In the genomic region with DNA sequence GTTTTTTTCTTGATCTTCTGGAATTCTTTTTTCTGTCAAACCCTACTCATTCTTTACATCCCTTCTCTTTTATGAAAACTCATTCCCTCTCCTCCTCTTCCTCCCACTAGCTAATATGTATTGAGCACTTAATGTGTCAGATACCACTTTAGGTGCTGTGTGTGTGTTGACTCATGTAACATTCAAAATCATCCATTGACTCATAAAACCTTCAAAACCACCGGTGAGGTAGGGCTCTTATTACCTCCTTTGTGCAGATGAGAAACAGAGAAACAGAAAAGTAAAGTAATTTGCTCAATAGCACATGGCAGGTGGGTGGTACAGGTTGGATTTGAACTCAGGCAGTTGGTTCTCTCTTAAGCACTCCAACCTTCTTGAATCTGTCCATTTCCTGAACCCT, we compare ENCODE assay signal across 11 cellular contexts.
DNase-seq lines count a peak whose midpoint lies in the region; ATAC-seq, FAIRE-seq and TF ChIP-seq lines count a peak whose summit lies in the region.
"Had no signal": no experiment of that assay in that cellular context is flagged by ENCODE, and none has a peak within 500 bp of the region (broad histone marks: within the 10 kb centered on the region; RNA-seq: fewer than 3 reads in every experiment).

No MANE protein-coding gene starts in this region.

- H3K4me3 Mint-ChIP-seq in stimulated activated naive CD8-positive, alpha-beta T cell treated with anti-CD3 and anti-CD28 coated beads, Interleukin-15, amount 100 ng/mL, for 72 hours, result peak overlapping the region; percentile 3 to 55

- H3K9ac ChIP-seq in GM12878 (ENCODE audit: control insufficient read depth, insufficient read depth, low read length), result no peak overlapping the region
- H3K9ac ChIP-seq: BLaER1 treated with 17β-estradiol and CSF1 and Interleukin-3, amounts not matched to agents 10 nM and 100 nM had no signal

- H3K4me3 ChIP-seq in heart right ventricle (no peak overlapping the region), GM12878 (no peak overlapping the region)
- H3K4me3 ChIP-seq: BLaER1 treated with 17β-estradiol and CSF1 and Interleukin-3, amounts not matched to agents 10 nM and 100 nM had no signal

- no peak for TF ChIP-seq RAD21 in GM12878 (IDR thresholded peaks at IDR 0.05; ENCODE audit: insufficient read depth, low read depth, low read length)

- H3K4me1 Mint-ChIP-seq in stimulated activated naive CD8-positive, alpha-beta T cell treated with anti-CD3 and anti-CD28 coated beads, Interleukin-15, amount 100 ng/mL, for 72 hours, result peaks cover 76% of the 10 kb centered on the region

- ATAC-seq in heart right ventricle (no peak), left ventricle myocardium superior (no peak), HG03097 (IDR thresholded peaks at IDR 0.05; ENCODE audit: low FRiP score, unreplicated experiment) (peak; percentile 31), GM12878 (peak; percentile 60), HG03457 (IDR thresholded peaks at IDR 0.05; ENCODE audit: unreplicated experiment) (no peak)
- peak; percentile 83 for ATAC-seq in stimulated activated naive CD8-positive, alpha-beta T cell treated with anti-CD3 and anti-CD28 coated beads, Interleukin-15, amount 100 ng/mL, for 72 hours

- POLR2A ChIA-PET in GM12878 (lab: Charles Lee), result interaction anchor here (0.5 to 2.8 kb wide), 10 partner anchors 9 to 148 kb away, joined by 3 to 39 read pairs (median 4); no protein-coding TSS in a partner anchor

- peak overlapping the region; percentile 15; the same call in 1 of the 2 replicates for H3K4me2 ChIP-seq in GM12878 (ENCODE audit: control insufficient read depth, insufficient read depth)

- H4K20me1 ChIP-seq in GM12878 (ENCODE audit: control insufficient read depth, insufficient read depth), result no peaks in the 10 kb centered on the region
- H4K20me1 ChIP-seq: BLaER1 treated with 17β-estradiol and CSF1 and Interleukin-3, amounts not matched to agents 10 nM and 100 nM had no signal

- H3K4me1 ChIP-seq in heart right ventricle, result peaks cover 2 to 89% (median 63%) of the 10 kb centered on the region in 9 donors
- peaks cover 63% of the 10 kb centered on the region for H3K4me1 ChIP-seq in GM12878 (ENCODE audit: control insufficient read depth, insufficient read depth, low read length)

- TF ChIP-seq CTCF in heart right ventricle (IDR thresholded peaks at IDR 0.05) (no peak), GM12878 (IDR thresholded peaks at IDR 0.05 in 2 of 3, conservative IDR thresholded peaks at IDR 0.05 in 1 of 3; ENCODE audit: control insufficient read depth in 2 of 3, extremely low read depth in 1 of 3, insufficient read depth in 1 of 3, low read depth in 3 of 3, low read length in 3 of 3) (no peak)

- no peaks in the 10 kb centered on the region for H3K27me3 Mint-ChIP-seq in stimulated activated naive CD8-positive, alpha-beta T cell treated with anti-CD3 and anti-CD28 coated beads, Interleukin-15, amount 100 ng/mL, for 72 hours

- SMC1A ChIA-PET in GM12878 (lab: Charles Lee; ENCODE audit: uncharacterized antibody, unreplicated experiment), result interaction anchor here (0.9 to 11.6 kb wide), 14 partner anchors 10 to 147 kb away, joined by 3 to 275 read pairs (median 10); no protein-coding TSS in a partner anchor

- no peak for FAIRE-seq in GM12878 (lab: Jason Lieb, UNC)

- intact Hi-C loops in heart right ventricle (cut with DNase I) (loop anchor here in 3 of 10 donors (5.0 to 10.0 kb wide), 5 partner anchors 59 to 154 kb away; no protein-coding TSS in a partner anchor), left ventricle myocardium superior (cut with micrococcal nuclease) (loop anchor here (10.0 kb wide), 1 partner anchor 144 kb away; no protein-coding TSS in a partner anchor), GM12878 (cut with micrococcal nuclease; ENCODE audit: unreplicated experiment) (loop anchor here (1.0 to 5.0 kb wide), 2 partner anchors 91 to 196 kb away; no protein-coding TSS in a partner anchor)

- H2AFZ ChIP-seq in GM12878 (ENCODE audit: control insufficient read depth, low read depth, low read length), result no peak overlapping the region

- no peak for TF ChIP-seq EP300 in GM12878 (IDR thresholded peaks at IDR 0.05; ENCODE audit: borderline replicate concordance in 1 of 2, control insufficient read depth in 1 of 2, low read depth in 2 of 2, low read length in 2 of 2)

- TF ChIP-seq POLR2A in GM12878 (IDR thresholded peaks at IDR 0.05; ENCODE audit: low read depth, low read length), result no peak

- WGBS in heart right ventricle, 2 donors, result 87 to 95% methylated on average over 1 of the region's 1 CpG
- WGBS in GM12878 (ENCODE audit: insufficient coverage, insufficient replicate concordance, low lambda C conversion rate, missing lambda C conversion rate), result 4% methylated on average over 1 of the region's 1 CpG

- no TSS peak for BruUV-seq in GM12878 (replicated peaks; lab: Mats Ljungman, UMichigan)

- H3K27me3 ChIP-seq in heart right ventricle, result no peaks in the 10 kb centered on the region
- H3K27me3 ChIP-seq in GM12878 (replicated peaks in 1 of 2; ENCODE audit: control insufficient read depth in 2 of 2, insufficient read depth in 2 of 2, low read length in 1 of 2), result no peaks in the 10 kb centered on the region
- H3K27me3 ChIP-seq: BLaER1 treated with 17β-estradiol and CSF1 and Interleukin-3, amounts not matched to agents 10 nM and 100 nM had no signal

- H3K9me3 Mint-ChIP-seq in stimulated activated naive CD8-positive, alpha-beta T cell treated with anti-CD3 and anti-CD28 coated beads, Interleukin-15, amount 100 ng/mL, for 72 hours, result peaks cover 0 to 6% of the 10 kb centered on the region in 2 donors

- H3K9me3 ChIP-seq in heart right ventricle (no peaks in the 10 kb centered on the region), GM12878 (replicated peaks; ENCODE audit: control insufficient read depth, insufficient read depth, low read length) (peaks cover 6% of the 10 kb centered on the region)

- H3K79me2 ChIP-seq in GM12878 (ENCODE audit: control insufficient read depth, insufficient read depth, low read length), result peaks cover 77% of the 10 kb centered on the region

- DNase-seq in heart right ventricle, result no peak
- no peak for DNase-seq in left ventricle myocardium superior
- DNase-seq in GM12878 (ENCODE audit: low read depth, low spot score), result no peak
- DNase-seq in stimulated activated naive CD8-positive, alpha-beta T cell treated with anti-CD3 and anti-CD28 coated beads, Interleukin-15, amount 100 ng/mL, for 72 hours, result peak in 1 of 2 donors; percentile 45
- no peak for DNase-seq in activated effector memory CD4-positive, alpha-beta T cell treated with anti-CD3 and anti-CD28 coated beads, Interleukin-2, amount 50 U/mL, for 16 hours
- no peak for DNase-seq in cerebellar cortex (ENCODE audit: low spot score)
- DNase-seq: effector memory CD4-positive, alpha-beta T cell; NCI-H2171 had no signal

- in situ Hi-C loops in GM12878 (cut with MboI), result no loop called here

- H3K36me3 ChIP-seq in heart right ventricle, result no peaks in the 10 kb centered on the region
- H3K36me3 ChIP-seq in GM12878 (ENCODE audit: control insufficient read depth in 2 of 2, insufficient read depth in 2 of 2, low read length in 1 of 2), result peaks cover 2 to 19% of the 10 kb centered on the region in 2 experiments; a peak in 2 of 4 replicates

- peak overlapping the region in 1 of 2 donors; percentile 29 for H3K27ac Mint-ChIP-seq in stimulated activated naive CD8-positive, alpha-beta T cell treated with anti-CD3 and anti-CD28 coated beads, Interleukin-15, amount 100 ng/mL, for 72 hours

- RAD21 ChIA-PET in GM12878 (lab: Charles Lee; ENCODE audit: unreplicated experiment), result interaction anchor here (1.3 to 10.7 kb wide), 9 partner anchors 13 to 126 kb away, joined by 4 to 221 read pairs (median 51); no protein-coding TSS in a partner anchor

- CTCF ChIA-PET in GM12878 (lab: Yijun Ruan, JAX), result interaction anchor here (0.7 to 7.8 kb wide), 8 partner anchors 9 to 127 kb away, joined by 3 to 72 read pairs (median 4); no protein-coding TSS in a partner anchor

- H3K27ac ChIP-seq in heart right ventricle (peak overlapping the region; percentile 39 to 92 (median 84)), GM12878 (ENCODE audit: control insufficient read depth, insufficient read depth) (peak overlapping the region; percentile 47; the same call in 1 of the 2 replicates)

TF ChIP-seq in GM12878, 131 proteins besides CTCF, POLR2A, EP300 and RAD21 (continues in another document):
- TF ChIP-seq TAF1 (IDR thresholded peaks at IDR 0.05; ENCODE audit: borderline replicate concordance, low read depth, low read length) (no peak), SPI1 (IDR thresholded peaks at IDR 0.05; ENCODE audit: borderline replicate concordance, insufficient read depth, low read depth, low read length) (no peak), RBBP5 (conservative IDR thresholded peaks at IDR 0.05) (no peak), SMAD1 (IDR thresholded peaks at IDR 0.05; ENCODE audit: low read depth, partially characterized antibody) (no peak), ZNF384 (IDR thresholded peaks at IDR 0.05; ENCODE audit: borderline replicate concordance, low read depth, low read length) (no peak), BCL11A (IDR thresholded peaks at IDR 0.05; ENCODE audit: low read depth, low read length) (no peak), SUZ12 (IDR thresholded peaks at IDR 0.05; ENCODE audit: unreplicated experiment) (no peak), BHLHE40 (IDR thresholded peaks at IDR 0.05; ENCODE audit: borderline replicate concordance in 1 of 2, low read depth in 2 of 2, low read length in 1 of 2) (no peak), CREB1 (IDR thresholded peaks at IDR 0.05; ENCODE audit: low read depth) (no peak), YY1 (IDR thresholded peaks at IDR 0.05; ENCODE audit: low read depth, low read length) (no peak), MTA2 (IDR thresholded peaks at IDR 0.05; ENCODE audit: low read depth) (peak; percentile 53), IKZF1 (conservative IDR thresholded peaks at IDR 0.05) (no peak)
- TF ChIP-seq, protein P1, sequence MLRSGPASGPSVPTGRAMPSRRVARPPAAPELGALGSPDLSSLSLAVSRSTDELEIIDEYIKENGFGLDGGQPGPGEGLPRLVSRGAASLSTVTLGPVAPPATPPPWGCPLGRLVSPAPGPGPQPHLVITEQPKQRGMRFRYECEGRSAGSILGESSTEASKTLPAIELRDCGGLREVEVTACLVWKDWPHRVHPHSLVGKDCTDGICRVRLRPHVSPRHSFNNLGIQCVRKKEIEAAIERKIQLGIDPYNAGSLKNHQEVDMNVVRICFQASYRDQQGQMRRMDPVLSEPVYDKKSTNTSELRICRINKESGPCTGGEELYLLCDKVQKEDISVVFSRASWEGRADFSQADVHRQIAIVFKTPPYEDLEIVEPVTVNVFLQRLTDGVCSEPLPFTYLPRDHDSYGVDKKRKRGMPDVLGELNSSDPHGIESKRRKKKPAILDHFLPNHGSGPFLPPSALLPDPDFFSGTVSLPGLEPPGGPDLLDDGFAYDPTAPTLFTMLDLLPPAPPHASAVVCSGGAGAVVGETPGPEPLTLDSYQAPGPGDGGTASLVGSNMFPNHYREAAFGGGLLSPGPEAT (IDR thresholded peaks at IDR 0.05; ENCODE audit: low read depth), result no peak

Comparison
In these comparisons a context has a peak if more than half of its experiments do, and no peak if none do; other contexts are left out.
1. ATAC-seq: peak in HG03097 (single experiment), GM12878 (single experiment) and stimulated activated naive CD8-positive, alpha-beta T cell treated with anti-CD3 and anti-CD28 coated beads, Interleukin-15, amount 100 ng/mL, for 72 hours (single experiment); none in heart right ventricle (0 of 8), left ventricle myocardium superior (single experiment) and HG03457 (single experiment).